Comparison of ENCODE assay signal across 18 cellular contexts in genomic region chr2:11636593-11637295, GRCh38. TPM values are rescaled to one million over a fixed set of nuclear protein-coding genes. Genes with fewer than 3 reads are reported as not detected.
A peak's percentile ranks its signal among the peaks of the same experiment; 100 is the strongest.
DNase-seq lines count a peak whose midpoint lies in the region; ATAC-seq and TF ChIP-seq lines count a peak whose summit lies in the region.
"Had no signal": no experiment of that assay in that cellular context is flagged by ENCODE, and none has a peak within 500 bp of the region (broad histone marks: within the 10 kb centered on the region; RNA-seq: fewer than 3 reads in every experiment).

No MANE protein-coding gene starts in this region.

- TF ChIP-seq CTCF in foreskin keratinocyte (conservative IDR thresholded peaks at IDR 0.05) (no peak), progenitor cell of endocrine pancreas (IDR thresholded peaks at IDR 0.05; ENCODE audit: unreplicated experiment) (no peak)

- ATAC-seq in stimulated activated naive CD8-positive, alpha-beta T cell treated with anti-CD3 and anti-CD28 coated beads, Interleukin-15, amount 100 ng/mL, for 72 hours, result peak; percentile 53
- ATAC-seq in stimulated activated naive CD8-positive, alpha-beta T cell treated with anti-CD3 and anti-CD28 coated beads, Interleukin-15, Interleukin-2, amounts not matched to agents 100 U/mL and 50 U/mL, for 24 hours, result no peak
- ATAC-seq in foreskin keratinocyte (peak; percentile 8), HG02571 (IDR thresholded peaks at IDR 0.05; ENCODE audit: unreplicated experiment) (no peak)
- ATAC-seq: HCT116 had no signal

- peaks cover 27% of the 10 kb centered on the region for H3K36me3 Mint-ChIP-seq in progenitor cell of endocrine pancreas (ENCODE audit: insufficient read depth)
- H3K36me3 Mint-ChIP-seq: CD14-positive monocyte; CD8-positive, alpha-beta memory T cell had no signal

- H3K4me3 Mint-ChIP-seq in stimulated activated naive CD8-positive, alpha-beta T cell treated with anti-CD3 and anti-CD28 coated beads, Interleukin-15, amount 100 ng/mL, for 72 hours, result no peak overlapping the region
- H3K4me3 Mint-ChIP-seq in progenitor cell of endocrine pancreas (ENCODE audit: low read depth), result no peak overlapping the region
- H3K4me3 Mint-ChIP-seq: CD14-positive monocyte; CD8-positive, alpha-beta memory T cell; IgD-negative memory B cell had no signal

- H3K27ac Mint-ChIP-seq in stimulated activated naive CD8-positive, alpha-beta T cell treated with anti-CD3 and anti-CD28 coated beads, Interleukin-15, amount 100 ng/mL, for 72 hours, result peak overlapping the region in 1 of 2 donors; percentile 20
- peak overlapping the region; percentile 83 for H3K27ac Mint-ChIP-seq in progenitor cell of endocrine pancreas
- H3K27ac Mint-ChIP-seq: CD8-positive, alpha-beta memory T cell; IgD-negative memory B cell had no signal

- no peak overlapping the region for H3K27ac ChIP-seq in foreskin keratinocyte
- H3K27ac ChIP-seq: GM23248 had no signal

- H3K9me3 Mint-ChIP-seq in stimulated activated naive CD8-positive, alpha-beta T cell treated with anti-CD3 and anti-CD28 coated beads, Interleukin-15, amount 100 ng/mL, for 72 hours, result no peaks in the 10 kb centered on the region
- no peaks in the 10 kb centered on the region for H3K9me3 Mint-ChIP-seq in progenitor cell of endocrine pancreas (ENCODE audit: low read depth)
- H3K9me3 Mint-ChIP-seq: CD14-positive monocyte; CD8-positive, alpha-beta memory T cell; IgD-negative memory B cell had no signal

- peaks cover 6% of the 10 kb centered on the region for H3K27me3 Mint-ChIP-seq in stimulated activated naive CD8-positive, alpha-beta T cell treated with anti-CD3 and anti-CD28 coated beads, Interleukin-15, amount 100 ng/mL, for 72 hours
- no peaks in the 10 kb centered on the region for H3K27me3 Mint-ChIP-seq in progenitor cell of endocrine pancreas

- no peaks in the 10 kb centered on the region for H3K4me1 ChIP-seq in foreskin keratinocyte
- H3K4me1 ChIP-seq: Caco-2 had no signal

- no peaks in the 10 kb centered on the region for H3K4me1 Mint-ChIP-seq in stimulated activated naive CD8-positive, alpha-beta T cell treated with anti-CD3 and anti-CD28 coated beads, Interleukin-15, amount 100 ng/mL, for 72 hours
- H3K4me1 Mint-ChIP-seq in progenitor cell of endocrine pancreas (ENCODE audit: low read depth), result no peaks in the 10 kb centered on the region
- H3K4me1 Mint-ChIP-seq: CD14-positive monocyte; CD8-positive, alpha-beta memory T cell had no signal

- no peak for DNase-seq in stimulated activated naive CD8-positive, alpha-beta T cell treated with anti-CD3 and anti-CD28 coated beads, Interleukin-15, amount 100 ng/mL, for 72 hours
- DNase-seq in stimulated activated naive CD8-positive, alpha-beta T cell treated with anti-CD3 and anti-CD28 coated beads, Interleukin-15, Interleukin-2, amounts not matched to agents 100 U/mL and 50 U/mL, for 24 hours, result no peak
- DNase-seq in foreskin keratinocyte, result no peak
- no peak for DNase-seq in progenitor cell of endocrine pancreas (ENCODE audit: low spot score, unreplicated experiment)
- DNase-seq in NOMO-1 treated with dmso at 0.1 percent for 144 hours (lab: John Stamatoyannopoulos, UW; ENCODE audit: unreplicated experiment), result no peak
- DNase-seq in NCI-H1105 treated with DMSO at 0.1 percent for 48 hours (lab: John Stamatoyannopoulos, UW), result no peak
- DNase-seq: Caco-2; CD8-positive, alpha-beta memory T cell; DMS53; GF-D8; GM23248 had no signal

- H3K27me3 ChIP-seq in foreskin keratinocyte, result peaks cover 10% of the 10 kb centered on the region

RNA-seq across cellular contexts. Expression of gene NTSR2, which starts 33.3 kb away (rescaled TPM):
- total RNA-seq in foreskin keratinocyte, result not detected in 2 replicates
- not detected in 2 replicates for polyA plus RNA-seq in foreskin keratinocyte
- not detected in 2 replicates for total RNA-seq in progenitor cell of endocrine pancreas
- total RNA-seq: A673; Caco-2; CD8-positive, alpha-beta memory T cell; GM23248; HT-29 had no signal
- polyA plus RNA-seq: BJ; CD14-positive monocyte; CD8-positive, alpha-beta memory T cell; GM23248; IgD-negative memory B cell had no signal

Comparison
In these comparisons a context has a peak if more than half of its experiments do, and no peak if none do; other contexts are left out.
1. ATAC-seq: peak in stimulated activated naive CD8-positive, alpha-beta T cell treated with anti-CD3 and anti-CD28 coated beads, Interleukin-15, amount 100 ng/mL, for 72 hours (single experiment) and foreskin keratinocyte (single experiment); none in stimulated activated naive CD8-positive, alpha-beta T cell treated with anti-CD3 and anti-CD28 coated beads, Interleukin-15, Interleukin-2, amounts not matched to agents 100 U/mL and 50 U/mL, for 24 hours (single experiment) and HG02571 (single experiment).